In genomic region chr3:123476967-123477750, GRCh38 we compare ENCODE assay signal across 16 cellular contexts. TPM values are rescaled to one million over a fixed set of nuclear protein-coding genes. Genes with fewer than 3 reads are reported as not detected.
"Had no signal": no experiment of that assay in that cellular context is flagged by ENCODE, and none has a peak within 500 bp of the region (broad histone marks: within the 10 kb centered on the region; RNA-seq: fewer than 3 reads in every experiment).

No MANE protein-coding gene starts in this region.

- H3K27ac Mint-ChIP-seq: activated naive CD4-positive, alpha-beta T cell treated with anti-CD3 and anti-CD28 coated beads, Interleukin-2, amount 10 ng/mL, durations not matched to agents 7 days and 5 days; naive thymus-derived CD4-positive, alpha-beta T cell had no signal

- H3K4me3 ChIP-seq: cardiac muscle cell, skin epidermis, thyroid gland, uterus had no signal

- H3K9me3 Mint-ChIP-seq: activated naive CD4-positive, alpha-beta T cell treated with anti-CD3 and anti-CD28 coated beads, Interleukin-2, amount 10 ng/mL, durations not matched to agents 7 days and 5 days; naive thymus-derived CD4-positive, alpha-beta T cell had no signal

- H3K27me3 ChIP-seq: cardiac muscle cell, thyroid gland, uterus had no signal

- H3K9me3 ChIP-seq: neutrophil, thyroid gland, uterus had no signal

- ATAC-seq: foreskin keratinocyte; left cardiac atrium; naive thymus-derived CD4-positive, alpha-beta T cell had no signal

- DNase-seq: activated CD4-positive, alpha-beta T cell treated with anti-CD3 and anti-CD28 coated beads for 48 hours; activated CD8-positive, alpha-beta memory T cell treated with anti-CD3 and anti-CD28 coated beads for 24 hours; activated naive CD4-positive, alpha-beta T cell treated with anti-CD3 and anti-CD28 coated beads, Interleukin-2, amount 10 ng/mL, durations not matched to agents 7 days and 5 days; effector CD4-positive, alpha-beta T cell; foreskin keratinocyte; left cardiac atrium; mammary epithelial cell; naive thymus-derived CD4-positive, alpha-beta T cell; thyroid gland; uterus had no signal

- H3K4me1 ChIP-seq: thyroid gland, uterus had no signal

- H3K27ac ChIP-seq: cardiac muscle cell, foreskin keratinocyte, neutrophil, skin epidermis, thyroid gland, uterus had no signal

- H3K4me3 Mint-ChIP-seq: activated naive CD4-positive, alpha-beta T cell treated with anti-CD3 and anti-CD28 coated beads, Interleukin-2, amount 10 ng/mL, durations not matched to agents 7 days and 5 days; naive thymus-derived CD4-positive, alpha-beta T cell had no signal

- H3K36me3 Mint-ChIP-seq: activated naive CD4-positive, alpha-beta T cell treated with anti-CD3 and anti-CD28 coated beads, Interleukin-2, amount 10 ng/mL, durations not matched to agents 7 days and 5 days; naive thymus-derived CD4-positive, alpha-beta T cell had no signal

- FAIRE-seq: colon, endothelial cell of umbilical vein had no signal

- H3K36me3 ChIP-seq: cardiac muscle cell, neutrophil, thyroid gland, uterus had no signal

RNA-seq across cellular contexts. Expression of gene ADCY5, which starts 28.3 kb away (rescaled TPM):
- total RNA-seq: endothelial cell of umbilical vein; mononuclear cell; naive thymus-derived CD4-positive, alpha-beta T cell had no signal
